8 cellular contexts compared by ENCODE assay signal in genomic region chr7:2886900-2887299, GRCh38. TPM values are rescaled to one million over a fixed set of nuclear protein-coding genes. Genes with fewer than 3 reads are reported as not detected.
A peak's percentile ranks its signal among the peaks of the same experiment; 100 is the strongest.
DNase-seq lines count a peak whose midpoint lies in the region; ATAC-seq, FAIRE-seq and TF ChIP-seq lines count a peak whose summit lies in the region.

No MANE protein-coding gene starts in this region.

- TF ChIP-seq CTCF in A549 (IDR thresholded peaks at IDR 0.05), result peak; percentile 80
- TF ChIP-seq CTCF in GM12872 (IDR thresholded peaks at IDR 0.05; ENCODE audit: insufficient read depth, low read depth, low read length), result peak; percentile 91
- peak; percentile 67 to 80 (median 78) for TF ChIP-seq CTCF in ascending aorta (IDR thresholded peaks at IDR 0.05)
- TF ChIP-seq CTCF in smooth muscle cell (IDR thresholded peaks at IDR 0.05; ENCODE audit: borderline replicate concordance, insufficient read depth, poor library complexity, severe bottlenecking), result peak; percentile 85

- H3F3A ChIP-seq in smooth muscle cell (ENCODE audit: low read depth), result no peaks in the 10 kb centered on the region

- H3K4me3 ChIP-seq in A549 (no peak overlapping the region), SJSA1 (no peak overlapping the region), ascending aorta (no peak overlapping the region), right cardiac atrium (ENCODE audit: low read length) (no peak overlapping the region), smooth muscle cell (no peak overlapping the region)

- no peaks in the 10 kb centered on the region for H3K79me2 ChIP-seq in smooth muscle cell (ENCODE audit: low read depth)

- ATAC-seq in A549, result peak; percentile 85 to 96
- peak; percentile 62 to 75 for ATAC-seq in right cardiac atrium
- no peak for ATAC-seq in GM18873 (IDR thresholded peaks at IDR 0.05; ENCODE audit: low FRiP score, unreplicated experiment)

- intact Hi-C loops in ascending aorta (cut with DNase I) (loop anchor here (5.0 kb wide), 2 partner anchors 270 to 1010 kb away; no protein-coding TSS in a partner anchor), right cardiac atrium (cut with DNase I) (loop anchor here in 2 of 4 donors (10.0 kb wide), 1 partner anchor 268 kb away; no protein-coding TSS in a partner anchor)

- no peak for TF ChIP-seq POLR2A in A549 (IDR thresholded peaks at IDR 0.05; ENCODE audit: low read length)

- H3K4me2 ChIP-seq in A549, result no peak overlapping the region
- no peak overlapping the region for H3K4me2 ChIP-seq in smooth muscle cell

- DNase-seq in A549 (ENCODE audit: low read depth in 1 of 2, low spot score in 1 of 2), result peak; percentile 87
- peak; percentile 80 for DNase-seq in MV-4-11 (lab: John Stamatoyannopoulos, UW)
- DNase-seq in SJSA1 (ENCODE audit: low read depth in 1 of 2, low spot score in 2 of 2), result peak; percentile 42 to 60
- DNase-seq in ascending aorta (ENCODE audit: low spot score in 2 of 2), result no peak
- peak in 2 of 3 donors; percentile 29 to 64 for DNase-seq in right cardiac atrium
- DNase-seq in smooth muscle cell (lab: John Stamatoyannopoulos, UW; ENCODE audit: unreplicated experiment), result no peak

- no peaks in the 10 kb centered on the region for H3K27me3 ChIP-seq in SJSA1 (replicated peaks)
- H3K27me3 ChIP-seq in ascending aorta, result no peaks in the 10 kb centered on the region
- no peaks in the 10 kb centered on the region for H3K27me3 ChIP-seq in right cardiac atrium (ENCODE audit: control insufficient read depth, insufficient read depth)
- no peaks in the 10 kb centered on the region for H3K27me3 ChIP-seq in smooth muscle cell (ENCODE audit: low read depth)

- no peaks in the 10 kb centered on the region for H3K9me3 ChIP-seq in A549
- H3K9me3 ChIP-seq in SJSA1 (replicated peaks), result no peaks in the 10 kb centered on the region
- H3K9me3 ChIP-seq in ascending aorta, result no peaks in the 10 kb centered on the region
- no peaks in the 10 kb centered on the region for H3K9me3 ChIP-seq in right cardiac atrium (ENCODE audit: control insufficient read depth, low read length)
- no peaks in the 10 kb centered on the region for H3K9me3 ChIP-seq in smooth muscle cell (replicated peaks; ENCODE audit: low read depth)

- H3K9ac ChIP-seq in smooth muscle cell (ENCODE audit: low read depth), result no peak overlapping the region

- H2AFZ ChIP-seq in smooth muscle cell (ENCODE audit: low read depth), result no peak overlapping the region

- H3K36me3 ChIP-seq in SJSA1, result no peaks in the 10 kb centered on the region
- H3K36me3 ChIP-seq in ascending aorta, result no peaks in the 10 kb centered on the region
- no peaks in the 10 kb centered on the region for H3K36me3 ChIP-seq in smooth muscle cell (ENCODE audit: low read depth)

- WGBS in A549 (ENCODE audit: missing lambda C conversion rate), result 3% methylated on average over 7 of the region's 12 CpGs
- 20% methylated on average over 12 of the region's 12 CpGs for WGBS in right cardiac atrium
- WGBS in smooth muscle cell (ENCODE audit: low lambda C conversion rate), result 10% methylated on average over 7 of the region's 12 CpGs

- no peak for FAIRE-seq in A549 (lab: Jason Lieb, UNC)

- H4K20me1 ChIP-seq in smooth muscle cell (ENCODE audit: low read depth), result no peaks in the 10 kb centered on the region

- TF ChIP-seq RAD21 in A549 (conservative IDR thresholded peaks at IDR 0.05 in 1 of 2, IDR thresholded peaks at IDR 0.05 in 1 of 2), result peak; percentile 92 to 94

- no peak for TF ChIP-seq EP300 in A549 (IDR thresholded peaks at IDR 0.05)

- H3K4me1 ChIP-seq in A549 (no peaks in the 10 kb centered on the region), SJSA1 (replicated peaks) (no peaks in the 10 kb centered on the region), ascending aorta (no peaks in the 10 kb centered on the region), right cardiac atrium (ENCODE audit: control insufficient read depth, insufficient read depth, low read length) (no peaks in the 10 kb centered on the region), smooth muscle cell (ENCODE audit: low read depth) (no peaks in the 10 kb centered on the region)

- POLR2A ChIA-PET in A549 (lab: Yijun Ruan, JAX), result no interaction called here

- H3K27ac ChIP-seq in A549 (0 out of 6 replicates have a peak overlapping the region, but pooled peaks of 1 of the 2 experiments have one; percentile 8), SJSA1 (no peak overlapping the region), ascending aorta (no peak overlapping the region), right cardiac atrium (ENCODE audit: low read length) (no peak overlapping the region), smooth muscle cell (ENCODE audit: low read depth) (no peak overlapping the region)

- CTCF ChIA-PET in A549 (lab: Yijun Ruan, JAX), result interaction anchor here (0.6 to 3.1 kb wide), 43 partner anchors 9 to 1016 kb away, joined by 3 to 32 read pairs (median 4); partner anchors contain the start of gene SDK1

TF ChIP-seq in A549, 52 proteins besides CTCF, POLR2A, EP300 and RAD21 (continues in another document):
- TF ChIP-seq MYC (IDR thresholded peaks at IDR 0.05; ENCODE audit: borderline replicate concordance, low read length), result 0 out of 2 replicates have a peak, but pooled peaks have one; percentile 44
- no peak for TF ChIP-seq NR3C1 (IDR thresholded peaks at IDR 0.05)
- no peak for TF ChIP-seq RARB (CRISPR knock-in tag; IDR thresholded peaks at IDR 0.05)
- TF ChIP-seq, protein P1, sequence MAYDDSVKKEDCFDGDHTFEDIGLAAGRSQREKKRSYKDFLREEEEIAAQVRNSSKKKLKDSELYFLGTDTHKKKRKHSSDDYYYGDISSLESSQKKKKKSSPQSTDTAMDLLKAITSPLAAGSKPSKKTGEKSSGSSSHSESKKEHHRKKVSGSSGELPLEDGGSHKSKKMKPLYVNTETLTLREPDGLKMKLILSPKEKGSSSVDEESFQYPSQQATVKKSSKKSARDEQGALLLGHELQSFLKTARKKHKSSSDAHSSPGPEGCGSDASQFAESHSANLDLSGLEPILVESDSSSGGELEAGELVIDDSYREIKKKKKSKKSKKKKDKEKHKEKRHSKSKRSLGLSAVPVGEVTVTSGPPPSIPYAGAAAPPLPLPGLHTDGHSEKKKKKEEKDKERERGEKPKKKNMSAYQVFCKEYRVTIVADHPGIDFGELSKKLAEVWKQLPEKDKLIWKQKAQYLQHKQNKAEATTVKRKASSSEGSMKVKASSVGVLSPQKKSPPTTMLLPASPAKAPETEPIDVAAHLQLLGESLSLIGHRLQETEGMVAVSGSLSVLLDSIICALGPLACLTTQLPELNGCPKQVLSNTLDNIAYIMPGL (CRISPR knock-in tag; IDR thresholded peaks at IDR 0.05; ENCODE audit: borderline replicate concordance), result no peak
- TF ChIP-seq, protein P2, sequence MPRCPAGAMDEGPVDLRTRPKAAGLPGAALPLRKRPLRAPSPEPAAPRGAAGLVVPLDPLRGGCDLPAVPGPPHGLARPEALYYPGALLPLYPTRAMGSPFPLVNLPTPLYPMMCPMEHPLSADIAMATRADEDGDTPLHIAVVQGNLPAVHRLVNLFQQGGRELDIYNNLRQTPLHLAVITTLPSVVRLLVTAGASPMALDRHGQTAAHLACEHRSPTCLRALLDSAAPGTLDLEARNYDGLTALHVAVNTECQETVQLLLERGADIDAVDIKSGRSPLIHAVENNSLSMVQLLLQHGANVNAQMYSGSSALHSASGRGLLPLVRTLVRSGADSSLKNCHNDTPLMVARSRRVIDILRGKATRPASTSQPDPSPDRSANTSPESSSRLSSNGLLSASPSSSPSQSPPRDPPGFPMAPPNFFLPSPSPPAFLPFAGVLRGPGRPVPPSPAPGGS (IDR thresholded peaks at IDR 0.05), result no peak
- no peak for TF ChIP-seq FOSL2 (IDR thresholded peaks at IDR 0.05)
- TF ChIP-seq FOSL2 (CRISPR knock-in tag; IDR thresholded peaks at IDR 0.05), result no peak
- no peak for TF ChIP-seq MAFK (IDR thresholded peaks at IDR 0.05; ENCODE audit: partially characterized antibody)
- no peak for TF ChIP-seq ELK1 (IDR thresholded peaks at IDR 0.05; ENCODE audit: low read depth, low read length)
- TF ChIP-seq FOXS1 (CRISPR knock-in tag; IDR thresholded peaks at IDR 0.05), result no peak
- no peak for TF ChIP-seq SREBF2 (IDR thresholded peaks at IDR 0.05)
- no peak for TF ChIP-seq CBX8 (IDR thresholded peaks at IDR 0.05)
- TF ChIP-seq CEBPB (IDR thresholded peaks at IDR 0.05), result no peak
- peak; percentile 83 for TF ChIP-seq BHLHE40 (IDR thresholded peaks at IDR 0.05; ENCODE audit: low read depth, low read length)
- TF ChIP-seq ZFP36 (IDR thresholded peaks at IDR 0.05; ENCODE audit: borderline replicate concordance, partially characterized antibody), result no peak
- no peak for TF ChIP-seq JUN (IDR thresholded peaks at IDR 0.05)
- TF ChIP-seq PBX3 (IDR thresholded peaks at IDR 0.05), result no peak
- no peak for TF ChIP-seq KDM5A (IDR thresholded peaks at IDR 0.05)

RNA-seq across cellular contexts. Expression of gene GNA12, which starts 42.8 kb away (rescaled TPM):
- polyA plus RNA-seq in A549 (2011; rRNA removed) (43.7 and 44.0 TPM in 2 replicates), A549 (2017; fragmentation: RNase III; extraction: RNeasy Plus Mini Kit Qiagen cat#74134 plus additional on column Dnase treatment) (33.0 to 35.6 TPM (median 34.5 TPM) in 3 replicates), right cardiac atrium (32.8 TPM), smooth muscle cell (34.7 and 41.2 TPM in 2 replicates)
- 35.5 and 55.4 TPM in 2 replicates for polyA plus RNA-seq in A549 (2012; cell fraction: cytosol; rRNA removed)
- 30.9 and 37.5 TPM in 2 replicates for polyA plus RNA-seq in A549 (2012; cell fraction: nucleus; rRNA removed)
- polyA minus RNA-seq in A549 (2011; rRNA and poly(A)+ RNA removed), result 66.4 and 75.1 TPM in 2 replicates
- total RNA-seq in SJSA1 (2014; rRNA removed; shearing (Covaris generic)), result 16.3 and 31.2 TPM in 2 replicates
- total RNA-seq in ascending aorta (61.0 TPM), right cardiac atrium (10 to 100 TPM; 60.8 to 68.1 (median 64.4) TPM), smooth muscle cell (20.3 and 32.9 TPM in 2 replicates)

Comparison
In these comparisons a context has a peak if more than half of its experiments do, and no peak if none do; other contexts are left out.
1. DNase-seq: peak in A549 (2 of 2), MV-4-11 (single experiment), SJSA1 (2 of 2) and right cardiac atrium (2 of 3); none in ascending aorta (0 of 2) and smooth muscle cell (single experiment).
2. Peak in every context shown above with its lines, with median percentiles within 50 percentile points of each other: CTCF ChIP-seq.